Comparison of ENCODE assay signal across 10 cellular contexts in the genomic region with DNA sequence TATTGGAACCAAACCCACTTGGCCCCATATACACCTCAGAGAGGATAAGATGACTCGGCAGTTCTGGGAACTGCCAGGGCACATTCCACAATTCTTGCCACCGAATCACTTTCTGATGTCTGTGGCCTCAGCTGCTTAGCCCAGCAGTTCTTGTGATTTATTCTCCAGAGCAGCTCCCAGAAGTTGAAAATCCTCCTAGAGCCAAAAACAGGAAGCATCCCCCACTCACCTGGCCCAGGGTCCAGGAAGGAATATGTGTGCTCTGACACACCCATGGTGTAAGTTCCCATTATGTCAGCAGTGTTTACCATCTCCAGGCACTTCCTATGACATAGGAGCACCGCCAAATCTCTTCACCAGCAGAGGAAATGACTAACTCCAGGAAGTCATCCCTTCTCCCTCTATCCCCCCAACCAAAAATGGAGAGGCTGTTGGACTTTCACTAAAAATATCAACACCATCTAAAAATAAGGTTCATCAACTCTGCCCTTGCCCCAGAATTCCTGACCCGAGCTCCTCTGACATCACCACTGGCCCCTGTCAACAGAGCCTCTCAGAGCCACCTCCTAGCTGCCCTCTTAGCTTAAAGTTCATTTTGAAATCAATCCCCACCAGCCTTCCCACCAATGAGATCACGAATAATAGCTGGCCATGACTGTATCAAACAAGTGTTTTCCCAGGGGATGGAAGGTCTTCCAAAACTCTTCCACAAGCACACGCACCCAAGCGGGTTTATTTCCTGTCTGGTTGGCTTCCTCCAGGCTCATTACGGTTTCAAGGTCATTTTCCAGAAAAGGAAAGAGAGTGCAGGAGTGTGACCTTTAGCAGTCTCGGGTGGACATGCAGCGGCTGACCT.
DNase-seq lines count a peak whose midpoint lies in the region; ATAC-seq and TF ChIP-seq lines count a peak whose summit lies in the region.
"Had no signal": no experiment of that assay in that cellular context is flagged by ENCODE, and none has a peak within 500 bp of the region (broad histone marks: within the 10 kb centered on the region; RNA-seq: fewer than 3 reads in every experiment).

No MANE protein-coding gene starts in this region.

- TF ChIP-seq POLR2A in breast epithelium (IDR thresholded peaks at IDR 0.05) (no peak), suprapubic skin (IDR thresholded peaks at IDR 0.05) (no peak)

- no peaks in the 10 kb centered on the region for H3K36me3 Mint-ChIP-seq in MCF 10A (ENCODE audit: insufficient read depth, unreplicated experiment)

- H3K27me3 ChIP-seq in breast epithelium (no peaks in the 10 kb centered on the region), lung (ENCODE audit: control insufficient read depth, insufficient read depth) (no peaks in the 10 kb centered on the region), suprapubic skin (no peaks in the 10 kb centered on the region)

- POLR2A ChIA-PET in MCF 10A (lab: Yijun Ruan, JAX) = interaction anchor here (0.7 kb wide), 1 partner anchor 1363 kb away, joined by 3 read pairs; no protein-coding TSS in a partner anchor

- peaks cover 11% of the 10 kb centered on the region for H3K4me1 Mint-ChIP-seq in MCF 10A (ENCODE audit: insufficient read depth, unreplicated experiment)

- H3K9me3 ChIP-seq in breast epithelium (no peaks in the 10 kb centered on the region), lung (ENCODE audit: control insufficient read depth in 2 of 2, insufficient read depth in 1 of 2, low read length in 1 of 2) (no peaks in the 10 kb centered on the region), suprapubic skin (no peaks in the 10 kb centered on the region)

- ATAC-seq in lung (ENCODE audit: insufficient read depth, low FRiP score) (peak; percentile 29), GM19455 (IDR thresholded peaks at IDR 0.05; ENCODE audit: unreplicated experiment) (no peak), GM21423 (IDR thresholded peaks at IDR 0.05; ENCODE audit: unreplicated experiment) (no peak), GM18873 (IDR thresholded peaks at IDR 0.05; ENCODE audit: low FRiP score, unreplicated experiment) (no peak)

- H3K4me3 ChIP-seq in breast epithelium = no peak overlapping the region
- H3K4me3 ChIP-seq in lung = no peak overlapping the region
- no peak overlapping the region for H3K4me3 ChIP-seq in suprapubic skin

- peak overlapping the region; percentile 13 for H3K27ac Mint-ChIP-seq in MCF 10A (ENCODE audit: low read depth, unreplicated experiment)

- no peaks in the 10 kb centered on the region for H3K36me3 ChIP-seq in breast epithelium
- no peaks in the 10 kb centered on the region for H3K36me3 ChIP-seq in lung (ENCODE audit: control insufficient read depth in 2 of 2, insufficient read depth in 2 of 2, low read length in 2 of 2)
- no peaks in the 10 kb centered on the region for H3K36me3 ChIP-seq in suprapubic skin

- no peaks in the 10 kb centered on the region for H3K9me3 Mint-ChIP-seq in MCF 10A (ENCODE audit: unreplicated experiment)

- TF ChIP-seq CTCF in MCF 10A (IDR thresholded peaks at IDR 0.05; ENCODE audit: unreplicated experiment) (no peak), breast epithelium (IDR thresholded peaks at IDR 0.05) (no peak), lung (IDR thresholded peaks at IDR 0.05; ENCODE audit: control extremely low read depth, extremely low read depth) (no peak), suprapubic skin (IDR thresholded peaks at IDR 0.05) (no peak)

- peak; percentile 12 for DNase-seq in MCF 10A (ENCODE audit: unreplicated experiment)
- DNase-seq in breast epithelium (ENCODE audit: low spot score in 2 of 2) = no peak
- peak; percentile 98 to 99 for DNase-seq in dermis microvascular lymphatic vessel endothelial cell (ENCODE audit: low read depth in 2 of 2)
- DNase-seq in lung (ENCODE audit: low spot score) = no peak
- no peak for DNase-seq in suprapubic skin (ENCODE audit: low spot score in 2 of 2)
- DNase-seq: ACHN, amniotic stem cell had no signal

- CTCF ChIA-PET in MCF 10A (lab: Yijun Ruan, JAX) = interaction anchor here (0.6 to 4.0 kb wide), 7 partner anchors 62 to 1604 kb away, joined by 3 to 39 read pairs (median 4); no protein-coding TSS in a partner anchor

- 58 to 66% methylated on average over 10 of the region's 10 CpGs for WGBS in lung, 2 donors
- WGBS in suprapubic skin = 54% methylated on average over 10 of the region's 10 CpGs

- no TSS peak for BruUV-seq in MCF 10A (replicated peaks; lab: Mats Ljungman, UMichigan)

- intact Hi-C loops in MCF 10A (cut with micrococcal nuclease) (no loop called here), breast epithelium (cut with DNase I; ENCODE audit: low total_unique reads) (no loop called here)

- no peaks in the 10 kb centered on the region for H3K27me3 Mint-ChIP-seq in MCF 10A (ENCODE audit: insufficient read depth, unreplicated experiment)

- TF ChIP-seq EP300 in suprapubic skin (IDR thresholded peaks at IDR 0.05) = no peak

- H3K4me3 Mint-ChIP-seq in MCF 10A (ENCODE audit: unreplicated experiment) = no peak overlapping the region

- peak overlapping the region in 1 of 2 donors; percentile 48 for H3K27ac ChIP-seq in breast epithelium
- H3K27ac ChIP-seq in lung (ENCODE audit: low read depth in 1 of 2, low read length in 1 of 2) = peak overlapping the region; percentile 24 to 58
- H3K27ac ChIP-seq in suprapubic skin = no peak overlapping the region

- no peaks in the 10 kb centered on the region for H3K4me1 ChIP-seq in breast epithelium
- peaks cover 0 to 7% of the 10 kb centered on the region in 2 donors for H3K4me1 ChIP-seq in lung (ENCODE audit: control insufficient read depth in 2 of 2, insufficient read depth in 2 of 2, low read length in 2 of 2)
- peaks cover 8% of the 10 kb centered on the region for H3K4me1 ChIP-seq in suprapubic skin

Comparison
In these comparisons a context has a peak if more than half of its experiments do, and no peak if none do; other contexts are left out.
1. DNase-seq: peak in MCF 10A (single experiment) and dermis microvascular lymphatic vessel endothelial cell (2 of 2); none in breast epithelium (0 of 2), lung (single experiment) and suprapubic skin (0 of 2).